9 cellular contexts compared by ENCODE assay signal in the genomic region with DNA sequence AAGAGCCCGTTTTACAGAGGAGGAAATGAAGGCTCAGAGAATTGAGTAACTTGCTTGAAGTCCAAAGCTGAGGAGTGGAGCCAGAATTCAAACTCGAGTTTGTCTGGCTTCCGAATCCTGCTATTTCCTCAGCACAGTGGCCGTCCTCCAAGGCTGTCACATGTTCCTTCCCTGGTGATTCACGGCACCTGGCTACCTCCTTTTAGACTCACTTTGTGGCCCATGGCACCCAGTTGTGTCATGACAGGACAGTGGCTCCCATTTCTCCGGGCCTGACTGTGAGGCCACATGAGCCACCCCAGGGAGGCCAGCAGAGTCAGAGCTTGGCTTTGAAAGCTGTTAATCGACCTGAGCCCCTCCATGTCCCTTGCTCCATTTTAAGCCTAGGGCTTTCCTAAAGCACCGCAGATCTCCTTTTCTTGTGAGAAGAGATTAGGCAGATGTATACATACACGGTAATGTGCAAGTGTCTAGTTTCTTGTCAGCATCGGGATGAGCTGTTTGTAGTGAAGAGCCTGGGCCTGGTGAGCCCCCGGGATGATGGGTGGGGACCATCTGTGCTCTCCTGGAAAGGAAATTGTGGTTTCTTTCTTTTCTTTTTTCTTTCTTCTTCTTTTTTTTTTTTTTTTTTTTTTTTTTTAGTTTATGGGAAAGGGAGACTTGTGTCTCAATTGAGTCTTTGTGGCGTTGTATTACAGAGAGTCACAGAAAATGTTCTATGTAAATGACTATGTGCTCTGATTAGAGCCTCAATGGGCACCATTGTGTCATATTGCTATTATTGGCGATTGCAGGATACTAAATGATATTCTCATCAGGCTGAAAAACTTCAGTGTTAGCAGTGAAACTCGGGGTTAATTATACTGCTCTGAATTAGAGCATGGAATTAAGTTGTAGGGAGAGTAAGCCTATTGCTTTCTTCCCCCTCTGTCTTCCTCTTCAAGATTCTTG. TPM values are rescaled to one million over a fixed set of nuclear protein-coding genes. Genes with fewer than 3 reads are reported as not detected.
DNase-seq lines count a peak whose midpoint lies in the region; ATAC-seq and TF ChIP-seq lines count a peak whose summit lies in the region.
"Had no signal": no experiment of that assay in that cellular context is flagged by ENCODE, and none has a peak within 500 bp of the region (broad histone marks: within the 10 kb centered on the region; RNA-seq: fewer than 3 reads in every experiment).

No MANE protein-coding gene starts in this region.

- intact Hi-C loops in CD14-positive monocyte (cut with micrococcal nuclease) = loop anchor here (5.0 kb wide), 4 partner anchors 32 to 98 kb away; a partner anchor contains a TSS

- H3K27ac Mint-ChIP-seq in CD14-positive monocyte = peak overlapping the region; percentile 57 to 83 (median 74)
- H3K27ac Mint-ChIP-seq: memory B cell had no signal

- no peaks in the 10 kb centered on the region for H3K9me3 Mint-ChIP-seq in CD14-positive monocyte
- H3K9me3 Mint-ChIP-seq: memory B cell had no signal

- DNase-seq in CD14-positive monocyte (ENCODE audit: low spot score) = peak; percentile 80
- peak; percentile 95 for DNase-seq in NCI-H82 (lab: John Stamatoyannopoulos, UW)
- peak; percentile 94 for DNase-seq in foreskin melanocyte
- DNase-seq in omental fat pad (ENCODE audit: low spot score) = no peak

- peak overlapping the region in 1 of 2 donors; percentile 64 for H3K4me3 Mint-ChIP-seq in CD14-positive monocyte
- H3K4me3 Mint-ChIP-seq: memory B cell had no signal

- TF ChIP-seq CTCF in CD14-positive monocyte (IDR thresholded peaks at IDR 0.05) (no peak), omental fat pad (IDR thresholded peaks at IDR 0.05) (no peak)

- peaks cover 79% of the 10 kb centered on the region for H3K4me1 Mint-ChIP-seq in CD14-positive monocyte

- peaks cover 27 to 44% of the 10 kb centered on the region in 2 donors for H3K36me3 Mint-ChIP-seq in CD14-positive monocyte

- H3K27me3 Mint-ChIP-seq in CD14-positive monocyte (ENCODE audit: low read depth in 3 of 3) = peaks cover 0 to 3% (median 0%) of the 10 kb centered on the region in 3 donors
- H3K27me3 Mint-ChIP-seq: memory B cell had no signal

- ATAC-seq in omental fat pad (ENCODE audit: low FRiP score) = peak; percentile 27
- ATAC-seq in GM21390 (IDR thresholded peaks at IDR 0.05; ENCODE audit: unreplicated experiment) = no peak
- ATAC-seq in HG02938 (IDR thresholded peaks at IDR 0.05; ENCODE audit: unreplicated experiment) = no peak
- no peak for ATAC-seq in GM19452 (IDR thresholded peaks at IDR 0.05; ENCODE audit: unreplicated experiment)
- ATAC-seq in HG02884 (IDR thresholded peaks at IDR 0.05; ENCODE audit: unreplicated experiment) = no peak

RNA-seq across cellular contexts. Expression of a gene that starts 54.8 kb away (rescaled TPM):
- polyA plus RNA-seq in CD14-positive monocyte = 10 to 100 TPM in 1 of 2 donors, 1 to 10 TPM in 1; 10.0 to 14.6 TPM
- total RNA-seq in omental fat pad = 10 to 100 TPM in 3 of 4 donors, 1 to 10 TPM in 1; 9.8 to 17.8 (median 14.2) TPM
